ENCODE assay signal across 17 cellular contexts in genomic region chr5:96017951-96018350, GRCh38. TPM values are rescaled to one million over a fixed set of nuclear protein-coding genes. Genes with fewer than 3 reads are reported as not detected.
DNase-seq lines count a peak whose midpoint lies in the region; ATAC-seq and TF ChIP-seq lines count a peak whose summit lies in the region.
"Had no signal": no experiment of that assay in that cellular context is flagged by ENCODE, and none has a peak within 500 bp of the region (broad histone marks: within the 10 kb centered on the region; RNA-seq: fewer than 3 reads in every experiment).

No MANE protein-coding gene starts in this region.

- 5 to 34% (median 8%) methylated on average over 1 of the region's 1 CpG for WGBS in ovary, 3 donors

- H3K36me3 ChIP-seq in ACC112 (ENCODE audit: insufficient read depth, low read length) = no peaks in the 10 kb centered on the region
- H3K36me3 ChIP-seq in SJSA1 = no peaks in the 10 kb centered on the region
- no peaks in the 10 kb centered on the region for H3K36me3 ChIP-seq in MM.1S (replicated peaks; ENCODE audit: insufficient read depth, low read length)
- H3K36me3 ChIP-seq in ovary = no peaks in the 10 kb centered on the region
- H3K36me3 ChIP-seq: BE2C, esophagus squamous epithelium had no signal

- no peak overlapping the region for H3K9ac ChIP-seq in MM.1S (ENCODE audit: low read length)

- no peak overlapping the region for H3K4me3 ChIP-seq in ACC112 (ENCODE audit: low read depth, low read length)
- H3K4me3 ChIP-seq in SJSA1 = no peak overlapping the region
- no peak overlapping the region for H3K4me3 ChIP-seq in MM.1S (ENCODE audit: low read length)
- H3K4me3 ChIP-seq in ovary = no peak overlapping the region
- H3K4me3 ChIP-seq: coronary artery, esophagus squamous epithelium had no signal

- TF ChIP-seq CTCF in MM.1S (IDR thresholded peaks at IDR 0.05; ENCODE audit: low read length) (no peak), ovary (IDR thresholded peaks at IDR 0.05) (no peak), CD14-positive monocyte (IDR thresholded peaks at IDR 0.05) (no peak)

- H3K4me2 ChIP-seq in MM.1S (ENCODE audit: low read depth, low read length) = no peak overlapping the region

- peaks cover 0 to 2% (median 1%) of the 10 kb centered on the region in 3 donors for H3K27me3 Mint-ChIP-seq in CD14-positive monocyte (ENCODE audit: low read depth in 3 of 3)

- no peaks in the 10 kb centered on the region for H3K36me3 Mint-ChIP-seq in CD14-positive monocyte
- H3K36me3 Mint-ChIP-seq: activated naive CD4-positive, alpha-beta T cell treated with anti-CD3 and anti-CD28 coated beads, Interleukin-2, amount 50 U/mL, for 24 hours; WTC11 had no signal

- no peaks in the 10 kb centered on the region for H3K79me2 ChIP-seq in ACC112 (ENCODE audit: control insufficient read depth, insufficient read depth, low read length, unreplicated experiment)
- no peaks in the 10 kb centered on the region for H3K79me2 ChIP-seq in MM.1S (ENCODE audit: low read length)

- no peak for TF ChIP-seq POLR2A in ovary (IDR thresholded peaks at IDR 0.05)

- intact Hi-C loops in ovary (cut with DNase I) (no loop called here), Right ventricle myocardium inferior (cut with DNase I) (no loop called here), CD14-positive monocyte (cut with micrococcal nuclease) (no loop called here)

- DNase-seq in GM04504 (ENCODE audit: low read depth) = peak; percentile 75
- DNase-seq in SJSA1 (ENCODE audit: low read depth in 1 of 2, low spot score in 2 of 2) = peak in 1 of 2 experiments; percentile 53
- peak; percentile 79 for DNase-seq in fibroblast of the conjunctiva (ENCODE audit: low read depth)
- DNase-seq in MM.1S = no peak
- DNase-seq in ovary = no peak
- DNase-seq in Right ventricle myocardium inferior (ENCODE audit: missing footprints) = no peak
- DNase-seq in CD14-positive monocyte (ENCODE audit: low spot score) = no peak
- DNase-seq: BE2C, DND-41, esophagus squamous epithelium, NCI-H2081 treated with DMSO at 0.1 percent for 48 hours, posterior cingulate gyrus, SW 1271 had no signal

- no peak overlapping the region for H3K4me3 Mint-ChIP-seq in CD14-positive monocyte
- H3K4me3 Mint-ChIP-seq: activated naive CD4-positive, alpha-beta T cell treated with anti-CD3 and anti-CD28 coated beads, Interleukin-2, amount 50 U/mL, for 24 hours; WTC11 had no signal

- peaks cover 11% of the 10 kb centered on the region for H3K4me1 ChIP-seq in ACC112 (ENCODE audit: control insufficient read depth, insufficient read depth, low read length, unreplicated experiment)
- H3K4me1 ChIP-seq in SJSA1 (replicated peaks) = peaks cover 23% of the 10 kb centered on the region
- no peaks in the 10 kb centered on the region for H3K4me1 ChIP-seq in MM.1S (ENCODE audit: low read length)
- no peaks in the 10 kb centered on the region for H3K4me1 ChIP-seq in ovary (ENCODE audit: insufficient read depth)
- H3K4me1 ChIP-seq: BE2C had no signal

- ATAC-seq in Right ventricle myocardium inferior = no peak
- ATAC-seq: WTC11 had no signal

- no peaks in the 10 kb centered on the region for H3F3A ChIP-seq in MM.1S (ENCODE audit: insufficient read depth, low read length)

- H3K27ac ChIP-seq in ACC112 (ENCODE audit: low read depth, low read length) = peak overlapping the region; percentile 21; the same call in 1 of the 2 replicates
- H3K27ac ChIP-seq in SJSA1 = peak overlapping the region; percentile 11; the same call in 1 of the 2 replicates
- H3K27ac ChIP-seq in MM.1S (ENCODE audit: low read length) = no peak overlapping the region
- H3K27ac ChIP-seq in ovary = no peak overlapping the region
- H3K27ac ChIP-seq: esophagus squamous epithelium had no signal

- no peak for TF ChIP-seq EP300 in ovary (IDR thresholded peaks at IDR 0.05)

- no peaks in the 10 kb centered on the region for H3K9me2 ChIP-seq in MM.1S (replicated peaks; ENCODE audit: insufficient read depth, low read length)

- no peak overlapping the region for H3K27ac Mint-ChIP-seq in CD14-positive monocyte
- H3K27ac Mint-ChIP-seq: activated naive CD4-positive, alpha-beta T cell treated with anti-CD3 and anti-CD28 coated beads, Interleukin-2, amount 50 U/mL, for 24 hours; WTC11 had no signal

- H3K9me3 ChIP-seq in SJSA1 (replicated peaks) = no peaks in the 10 kb centered on the region
- H3K9me3 ChIP-seq in MM.1S (replicated peaks; ENCODE audit: insufficient read depth, low read length) = no peaks in the 10 kb centered on the region
- no peaks in the 10 kb centered on the region for H3K9me3 ChIP-seq in ovary
- H3K9me3 ChIP-seq: BE2C, esophagus squamous epithelium had no signal

- H2AFZ ChIP-seq in ACC112 (ENCODE audit: low read length, unreplicated experiment) (no peak overlapping the region), MM.1S (ENCODE audit: low read length) (no peak overlapping the region)

- no peaks in the 10 kb centered on the region for H3K4me1 Mint-ChIP-seq in CD14-positive monocyte
- H3K4me1 Mint-ChIP-seq: activated naive CD4-positive, alpha-beta T cell treated with anti-CD3 and anti-CD28 coated beads, Interleukin-2, amount 50 U/mL, for 24 hours; WTC11 had no signal

- H3K27me3 ChIP-seq in ACC112 (ENCODE audit: insufficient read depth, low read length) (no peaks in the 10 kb centered on the region), SJSA1 (replicated peaks) (no peaks in the 10 kb centered on the region), MM.1S (replicated peaks; ENCODE audit: insufficient read depth, low read length) (no peaks in the 10 kb centered on the region), ovary (no peaks in the 10 kb centered on the region)
- H3K27me3 ChIP-seq: BE2C, esophagus squamous epithelium had no signal

- H4K20me1 ChIP-seq in MM.1S (ENCODE audit: insufficient read depth, low read length) = no peaks in the 10 kb centered on the region

- no peaks in the 10 kb centered on the region for H3K9me3 Mint-ChIP-seq in CD14-positive monocyte

RNA-seq across cellular contexts. Expression of gene ELL2, which starts 56.3 kb away (rescaled TPM):
- total RNA-seq in SJSA1 (2014; rRNA removed; shearing (Covaris generic)) = 21.1 and 39.9 TPM in 2 replicates
- total RNA-seq in ovary (10 to 100 TPM; 15.8 to 73.2 (median 27.0) TPM), Right ventricle myocardium inferior (26.7 TPM)
- polyA plus RNA-seq in ovary (10 to 100 TPM in 1 of 2 donors, 1 to 10 TPM in 1; 7.2 to 10.1 TPM), CD14-positive monocyte (1 to 10 TPM; 3.1 to 5.8 TPM)

Comparison
In these comparisons a context has a peak if more than half of its experiments do, and no peak if none do; other contexts are left out.
1. H3K27ac ChIP-seq: peak in ACC112 (single experiment) and SJSA1 (single experiment); none in MM.1S (single experiment) and ovary (0 of 2).
2. DNase-seq: peak in GM04504 (single experiment) and fibroblast of the conjunctiva (single experiment); none in MM.1S (single experiment), ovary (0 of 5), Right ventricle myocardium inferior (single experiment) and CD14-positive monocyte (single experiment).